11 cellular contexts compared by ENCODE assay signal in genomic region chr2:160379399-160379798, GRCh38.
DNase-seq lines count a peak whose midpoint lies in the region; ATAC-seq and TF ChIP-seq lines count a peak whose summit lies in the region.
"Had no signal": no experiment of that assay in that cellular context is flagged by ENCODE, and none has a peak within 500 bp of the region (broad histone marks: within the 10 kb centered on the region; RNA-seq: fewer than 3 reads in every experiment).

No MANE protein-coding gene starts in this region.

- no peak overlapping the region for H2AFZ ChIP-seq in PC-3 (ENCODE audit: low read length)

- H3K4me1 ChIP-seq in PC-3 (ENCODE audit: insufficient read depth, low read length) (peaks cover 21% of the 10 kb centered on the region), esophagus squamous epithelium (peaks cover 55 to 88% (median 59%) of the 10 kb centered on the region in 3 donors)

- H3K36me3 ChIP-seq in PC-3 (ENCODE audit: low read depth, low read length) (no peaks in the 10 kb centered on the region), esophagus squamous epithelium (no peaks in the 10 kb centered on the region)

- no TSS peak for BruUV-seq in PC-3 (replicated peaks; lab: Mats Ljungman, UMichigan)

- POLR2A ChIA-PET in PC-3 (lab: Charles Lee; ENCODE audit: unreplicated experiment) = no interaction called here
- POLR2A ChIA-PET in activated CD4-positive, alpha-beta memory T cell treated with anti-CD3 and anti-CD28 coated beads, Interleukin-2, amount 10 ng/mL, durations not matched to agents 7 days and 5 days (lab: Charles Lee) = no interaction called here

- H3K4me2 ChIP-seq in PC-3 (ENCODE audit: low read length) = no peak overlapping the region

- no peaks in the 10 kb centered on the region for H3K27me3 Mint-ChIP-seq in osteocyte (ENCODE audit: unreplicated experiment)
- no peaks in the 10 kb centered on the region for H3K27me3 Mint-ChIP-seq in activated CD4-positive, alpha-beta memory T cell treated with anti-CD3 and anti-CD28 coated beads, Interleukin-2, amount 10 ng/mL, durations not matched to agents 7 days and 5 days

- no peaks in the 10 kb centered on the region for H3K9me3 Mint-ChIP-seq in osteocyte (ENCODE audit: unreplicated experiment)
- no peaks in the 10 kb centered on the region for H3K9me3 Mint-ChIP-seq in activated CD4-positive, alpha-beta memory T cell treated with anti-CD3 and anti-CD28 coated beads, Interleukin-2, amount 10 ng/mL, durations not matched to agents 7 days and 5 days

- H3K27me3 ChIP-seq in PC-3 (ENCODE audit: low read length) (no peaks in the 10 kb centered on the region), esophagus squamous epithelium (no peaks in the 10 kb centered on the region)

- H3K9me2 ChIP-seq in PC-3 (replicated peaks; ENCODE audit: low read length) = no peaks in the 10 kb centered on the region

- H3K4me3 Mint-ChIP-seq in osteocyte (ENCODE audit: unreplicated experiment) = peak overlapping the region; percentile 27
- no peak overlapping the region for H3K4me3 Mint-ChIP-seq in activated CD4-positive, alpha-beta memory T cell treated with anti-CD3 and anti-CD28 coated beads, Interleukin-2, amount 10 ng/mL, durations not matched to agents 7 days and 5 days

- peaks cover 1% of the 10 kb centered on the region for H3K36me3 Mint-ChIP-seq in osteocyte (ENCODE audit: unreplicated experiment)
- peaks cover 3% of the 10 kb centered on the region for H3K36me3 Mint-ChIP-seq in activated CD4-positive, alpha-beta memory T cell treated with anti-CD3 and anti-CD28 coated beads, Interleukin-2, amount 10 ng/mL, durations not matched to agents 7 days and 5 days (ENCODE audit: low read depth)

- 12 to 35% methylated on average over 3 of the region's 3 CpGs for WGBS in esophagus squamous epithelium, 2 donors

- CTCF ChIA-PET in PC-3 (lab: Charles Lee) = no interaction called here
- CTCF ChIA-PET in activated CD4-positive, alpha-beta memory T cell treated with anti-CD3 and anti-CD28 coated beads, Interleukin-2, amount 10 ng/mL, durations not matched to agents 7 days and 5 days (lab: Charles Lee) = interaction anchor here (0.6 kb wide), 1 partner anchor 10 kb away, joined by 3 read pairs; no protein-coding TSS in a partner anchor

- TF ChIP-seq CTCF in PC-3 (conservative IDR thresholded peaks at IDR 0.05; ENCODE audit: low read depth, low read length) (no peak), esophagus squamous epithelium (IDR thresholded peaks at IDR 0.05) (no peak), osteocyte (IDR thresholded peaks at IDR 0.05) (no peak)

- peaks cover 89% of the 10 kb centered on the region for H3K79me2 ChIP-seq in PC-3 (ENCODE audit: low read length)

- TF ChIP-seq POLR2A in esophagus squamous epithelium (IDR thresholded peaks at IDR 0.05) = no peak

- H3K4me3 ChIP-seq in PC-3 (ENCODE audit: low read length) (no peak overlapping the region), esophagus squamous epithelium (no peak overlapping the region)

- H3K9ac ChIP-seq in PC-3 (ENCODE audit: low read length) = no peak overlapping the region

- peak overlapping the region; percentile 39 for H3K27ac Mint-ChIP-seq in osteocyte (ENCODE audit: unreplicated experiment)
- H3K27ac Mint-ChIP-seq in activated CD4-positive, alpha-beta memory T cell treated with anti-CD3 and anti-CD28 coated beads, Interleukin-2, amount 10 ng/mL, durations not matched to agents 7 days and 5 days = no peak overlapping the region

- H3K27ac ChIP-seq in PC-3 (ENCODE audit: low read length) = peak overlapping the region; percentile 26; the same call in 1 of the 2 replicates
- peak overlapping the region; percentile 29 to 65 (median 62) for H3K27ac ChIP-seq in esophagus squamous epithelium

- H3F3A ChIP-seq in PC-3 (ENCODE audit: low read length, unreplicated experiment) = no peaks in the 10 kb centered on the region

- H3K4me1 Mint-ChIP-seq in osteocyte (ENCODE audit: unreplicated experiment) = peaks cover 80% of the 10 kb centered on the region
- peaks cover 54% of the 10 kb centered on the region for H3K4me1 Mint-ChIP-seq in activated CD4-positive, alpha-beta memory T cell treated with anti-CD3 and anti-CD28 coated beads, Interleukin-2, amount 10 ng/mL, durations not matched to agents 7 days and 5 days

- H3K9me3 ChIP-seq in PC-3 (ENCODE audit: low read length) (no peaks in the 10 kb centered on the region), esophagus squamous epithelium (no peaks in the 10 kb centered on the region)

- 0 out of 2 replicates have a peak, but pooled peaks cover 12% of the 10 kb centered on the region for H4K20me1 ChIP-seq in PC-3 (ENCODE audit: low read length)

- intact Hi-C loops in PC-3 (cut with micrococcal nuclease) = no loop called here
- intact Hi-C loops in esophagus squamous epithelium (cut with DNase I) = no loop called here

- DNase-seq in AG20443 (ENCODE audit: low spot score) = peak; percentile 43
- DNase-seq in PC-3 = peak; percentile 28
- DNase-seq in esophagus squamous epithelium (lab: John Stamatoyannopoulos, UW) = no peak
- DNase-seq in osteocyte (ENCODE audit: extremely low spot score, unreplicated experiment) = no peak
- DNase-seq in HuH-7 (ENCODE audit: low spot score) = no peak
- DNase-seq in NCI-H2227 (lab: John Stamatoyannopoulos, UW; ENCODE audit: unreplicated experiment) = no peak
- DNase-seq in activated CD4-positive, alpha-beta memory T cell treated with anti-CD3 and anti-CD28 coated beads, Interleukin-2, amount 10 ng/mL, durations not matched to agents 7 days and 5 days = no peak
- no peak for DNase-seq in central memory CD4-positive, alpha-beta T cell
- DNase-seq: activated naive CD4-positive, alpha-beta T cell; DMS153; NCI-H1436 had no signal

- no peak for ATAC-seq in PC-3

Comparison
In these comparisons a context has a peak if more than half of its experiments do, and no peak if none do; other contexts are left out.
1. DNase-seq: peak in AG20443 (single experiment) and PC-3 (single experiment); none in esophagus squamous epithelium (single experiment), osteocyte (single experiment), HuH-7 (single experiment), NCI-H2227 (single experiment), activated CD4-positive, alpha-beta memory T cell treated with anti-CD3 and anti-CD28 coated beads, Interleukin-2, amount 10 ng/mL, durations not matched to agents 7 days and 5 days (single experiment) and central memory CD4-positive, alpha-beta T cell (single experiment).